1 cellular context compared by ENCODE assay signal in the genomic region with DNA sequence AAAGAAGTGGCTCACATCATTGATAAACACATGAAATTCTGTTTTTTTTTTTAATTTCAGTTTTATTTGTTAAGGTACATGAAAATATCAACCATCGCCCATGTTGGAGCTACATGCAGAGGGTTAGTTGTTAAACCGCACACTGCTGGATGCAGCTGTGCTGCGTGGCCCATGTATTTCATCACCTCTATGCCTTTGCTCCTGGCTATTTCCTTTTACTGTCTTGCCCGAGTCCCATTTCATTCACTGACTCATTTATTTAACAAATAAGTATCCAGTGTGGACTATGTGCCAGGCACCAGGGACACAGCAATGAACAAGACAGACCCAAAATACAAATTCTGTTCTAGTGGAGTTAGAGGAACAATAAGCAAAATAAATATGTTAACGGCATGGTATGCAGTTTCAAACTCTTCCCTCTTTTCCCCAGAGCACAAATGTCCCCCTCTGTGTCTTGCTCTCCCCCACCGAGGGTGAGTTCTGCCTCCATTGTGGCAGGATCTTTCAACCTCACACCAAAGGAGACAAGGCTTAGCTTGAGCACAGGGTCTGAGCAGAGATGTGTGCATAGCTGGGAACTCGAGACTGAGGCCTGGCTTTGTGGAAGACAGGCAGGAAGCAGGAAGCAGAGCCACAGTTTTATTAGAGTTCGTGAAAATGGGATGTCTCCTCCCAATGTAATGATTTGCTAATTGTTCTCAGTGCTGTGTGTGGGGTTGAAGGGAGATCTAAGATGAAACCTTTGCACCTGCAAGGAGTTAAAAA.
TF ChIP-seq lines count a peak whose summit lies in the region.

No MANE protein-coding gene starts in this region.

TF ChIP-seq in H1, 55 proteins besides CTCF, POLR2A, EP300 and RAD21 (continued from another document):
- TF ChIP-seq HDAC2 (IDR thresholded peaks at IDR 0.05; ENCODE audit: borderline replicate concordance in 1 of 2, low read depth in 2 of 2, low read length in 2 of 2) (no peak), SAP30 (IDR thresholded peaks at IDR 0.05; ENCODE audit: insufficient read depth, insufficient replicate concordance, low read length) (no peak), CTBP2 (IDR thresholded peaks at IDR 0.05; ENCODE audit: borderline replicate concordance, insufficient read depth, insufficient read length, low read length) (no peak), SP1 (IDR thresholded peaks at IDR 0.05; ENCODE audit: low read depth, low read length) (no peak), KDM1A (IDR thresholded peaks at IDR 0.05; ENCODE audit: borderline replicate concordance, low read length) (no peak), YY1 (IDR thresholded peaks at IDR 0.05; ENCODE audit: low read depth, low read length) (no peak), TCF12 (IDR thresholded peaks at IDR 0.05; ENCODE audit: low read depth, low read length) (no peak)
